8 cellular contexts compared by ENCODE assay signal in the genomic region with DNA sequence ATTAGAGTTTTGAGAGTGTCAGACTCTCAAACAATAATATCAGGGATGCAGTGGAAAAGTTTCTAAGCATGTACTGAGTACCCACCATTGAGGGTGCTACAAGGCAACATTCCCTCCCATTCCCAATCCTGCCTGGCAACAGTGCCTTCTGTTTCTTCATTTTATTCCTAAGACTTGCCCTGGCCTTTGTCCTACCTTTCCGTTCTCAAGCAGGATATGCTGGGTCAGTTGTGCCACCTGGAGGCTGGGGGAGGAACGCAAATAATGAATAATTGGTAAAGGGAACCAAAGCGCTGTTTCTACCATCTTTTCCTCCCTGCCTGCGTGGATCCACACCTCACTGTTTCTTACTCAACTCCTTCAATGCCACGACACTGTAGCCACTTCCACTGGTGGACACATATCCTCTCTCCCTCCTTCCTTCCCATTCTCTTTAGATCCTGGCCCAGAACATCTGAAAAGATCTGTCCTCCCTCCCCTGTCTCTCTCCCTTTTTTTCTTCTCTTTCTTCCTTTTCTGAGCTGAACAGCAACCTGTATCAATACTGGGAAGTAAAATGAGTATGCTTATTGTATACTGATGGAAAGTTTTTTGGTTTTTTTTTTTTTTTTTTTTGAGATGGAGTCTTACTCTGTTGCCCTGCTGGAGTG.
DNase-seq lines count a peak whose midpoint lies in the region; ATAC-seq, FAIRE-seq and TF ChIP-seq lines count a peak whose summit lies in the region.

No MANE protein-coding gene starts in this region.

- peak; percentile 86 for FAIRE-seq in H54 (lab: Jason Lieb, UNC)

- TF ChIP-seq POLR2A in H54 (IDR thresholded peaks at IDR 0.05; ENCODE audit: low read depth, low read length): no peak

- no peak for ATAC-seq in GM21367 (IDR thresholded peaks at IDR 0.05; ENCODE audit: unreplicated experiment)

- peak; percentile 54 for DNase-seq in COR-L47 (lab: John Stamatoyannopoulos, UW)
- no peak for DNase-seq in H54 (ENCODE audit: insufficient read length, low spot score)
- peak; percentile 61 for DNase-seq in NCI-H2029 (lab: John Stamatoyannopoulos, UW)
- DNase-seq in activated CD4-positive, alpha-beta T cell treated with anti-CD3 and anti-CD28 coated beads for 1 hour: peak; percentile 29
- DNase-seq in ecto neural progenitor cell (ENCODE audit: low spot score): peak; percentile 52
- DNase-seq in mucosa of gallbladder (ENCODE audit: low spot score): peak; percentile 53
- DNase-seq in SKM-1 (lab: John Stamatoyannopoulos, UW; ENCODE audit: unreplicated experiment): no peak

Comparison
In these comparisons a context has a peak if more than half of its experiments do, and no peak if none do; other contexts are left out.
1. DNase-seq: peak in COR-L47 (single experiment), NCI-H2029 (single experiment), activated CD4-positive, alpha-beta T cell treated with anti-CD3 and anti-CD28 coated beads for 1 hour (single experiment), ecto neural progenitor cell (single experiment) and mucosa of gallbladder (single experiment); none in H54 (single experiment) and SKM-1 (single experiment).